Comparison of ENCODE assay signal across 20 cellular contexts in genomic region chr16:87692176-87692575, GRCh38.
"Had no signal": no experiment of that assay in that cellular context is flagged by ENCODE, and none has a peak within 500 bp of the region (broad histone marks: within the 10 kb centered on the region; RNA-seq: fewer than 3 reads in every experiment).

No MANE protein-coding gene starts in this region.

- H3K36me3 ChIP-seq: gastrocnemius medialis, thyroid gland had no signal

- H3K27ac ChIP-seq: ascending aorta, gastrocnemius medialis, skin epidermis, thyroid gland had no signal

- H3K4me1 ChIP-seq: gastrocnemius medialis had no signal

- H3K4me3 Mint-ChIP-seq: activated CD4-positive, alpha-beta T cell treated with anti-CD3 and anti-CD28 coated beads, Interleukin-2, amount 10 ng/mL, durations not matched to agents 24 days and 14 days; activated CD8-positive, alpha-beta T cell treated with anti-CD3 and anti-CD28 coated beads, Interleukin-2, amount 10 ng/mL, durations not matched to agents 7 days and 5 days; activated naive CD4-positive, alpha-beta T cell treated with anti-CD3 and anti-CD28 coated beads, Interleukin-2, amount 10 ng/mL, durations not matched to agents 7 days and 5 days; central memory CD8-positive, alpha-beta T cell; dendritic cell treated with granulocyte-macrophage colony-stimulating factor and Interleukin-4, amounts not matched to agents 40 ng/mL and 50 ng/mL, for 4 days; mesothelial cell of epicardium; nephron progenitor cell had no signal

- H3K27me3 Mint-ChIP-seq: activated CD4-positive, alpha-beta T cell treated with anti-CD3 and anti-CD28 coated beads, Interleukin-2, amount 10 ng/mL, durations not matched to agents 24 days and 14 days; central memory CD8-positive, alpha-beta T cell; progenitor cell of endocrine pancreas had no signal

- H3K4me3 ChIP-seq: ascending aorta, gastrocnemius medialis, skin epidermis, thyroid gland had no signal

- FAIRE-seq: keratinocyte had no signal

- DNase-seq: activated CD4-positive, alpha-beta T cell treated with anti-CD3 and anti-CD28 coated beads, Interleukin-2, amount 10 ng/mL, durations not matched to agents 24 days and 14 days; activated CD8-positive, alpha-beta memory T cell treated with anti-CD3 and anti-CD28 coated beads, Interleukin-2, amount 50 U/mL, for 4 hours; activated CD8-positive, alpha-beta T cell treated with anti-CD3 and anti-CD28 coated beads, Interleukin-2, amount 10 ng/mL, durations not matched to agents 7 days and 5 days; activated effector memory CD4-positive, alpha-beta T cell treated with Interleukin-2 at 50 U/mL for 16 hours; activated naive CD4-positive, alpha-beta T cell treated with anti-CD3 and anti-CD28 coated beads, Interleukin-2, amount 10 ng/mL, durations not matched to agents 7 days and 5 days; activated T-cell treated with anti-CD3 and anti-CD28 coated beads, Interleukin-2, amount 50 U/mL, for 48 hours; effector CD8-positive, alpha-beta T cell; gastrocnemius medialis; nephron progenitor cell; stimulated activated CD4-positive, alpha-beta T cell treated with anti-CD3 and anti-CD28 coated beads, Interleukin-15, amount 100 ng/mL, for 24 hours; stimulated activated CD4-positive, alpha-beta T cell treated with anti-CD3 and anti-CD28 coated beads, Interleukin-4, amount 100 ng/mL, for 1 hour; thyroid gland had no signal

- H3K27ac Mint-ChIP-seq: activated CD4-positive, alpha-beta T cell treated with anti-CD3 and anti-CD28 coated beads, Interleukin-2, amount 10 ng/mL, durations not matched to agents 24 days and 14 days; activated CD8-positive, alpha-beta T cell treated with anti-CD3 and anti-CD28 coated beads, Interleukin-2, amount 10 ng/mL, durations not matched to agents 7 days and 5 days; activated naive CD4-positive, alpha-beta T cell treated with anti-CD3 and anti-CD28 coated beads, Interleukin-2, amount 10 ng/mL, durations not matched to agents 7 days and 5 days; dendritic cell treated with granulocyte-macrophage colony-stimulating factor and Interleukin-4, amounts not matched to agents 40 ng/mL and 50 ng/mL, for 4 days; mesothelial cell of epicardium; nephron progenitor cell; progenitor cell of endocrine pancreas had no signal

- H3K4me1 Mint-ChIP-seq: activated CD4-positive, alpha-beta T cell treated with anti-CD3 and anti-CD28 coated beads, Interleukin-2, amount 10 ng/mL, durations not matched to agents 24 days and 14 days; activated naive CD4-positive, alpha-beta T cell treated with anti-CD3 and anti-CD28 coated beads, Interleukin-2, amount 10 ng/mL, durations not matched to agents 7 days and 5 days; mesothelial cell of epicardium; nephron progenitor cell had no signal

- H3K27me3 ChIP-seq: ascending aorta, thyroid gland had no signal

- ATAC-seq: activated CD8-positive, alpha-beta T cell treated with anti-CD3 and anti-CD28 coated beads, Interleukin-2, amount 10 ng/mL, durations not matched to agents 7 days and 5 days; esophagus mucosa; gastrocnemius medialis had no signal

- H3K9me3 ChIP-seq: ascending aorta, gastrocnemius medialis, thyroid gland had no signal
